Comparison of ENCODE assay signal across 9 cellular contexts in genomic region chr15:74783072-74783807, GRCh38. TPM values are rescaled to one million over a fixed set of nuclear protein-coding genes. Genes with fewer than 3 reads are reported as not detected.
DNase-seq lines count a peak whose midpoint lies in the region; ATAC-seq and TF ChIP-seq lines count a peak whose summit lies in the region.
"Had no signal": no experiment of that assay in that cellular context is flagged by ENCODE, and none has a peak within 500 bp of the region (broad histone marks: within the 10 kb centered on the region; RNA-seq: fewer than 3 reads in every experiment).

No MANE protein-coding gene starts in this region.

- peak; percentile 15 for ATAC-seq in mucosa of descending colon

- H3K4me1 Mint-ChIP-seq in activated naive CD4-positive, alpha-beta T cell treated with anti-CD3 and anti-CD28 coated beads, Interleukin-2, amount 10 ng/mL, durations not matched to agents 7 days and 5 days: peaks cover 62% of the 10 kb centered on the region

- peak; percentile 67 for DNase-seq in activated naive CD4-positive, alpha-beta T cell treated with anti-CD3 and anti-CD28 coated beads, Interleukin-2, amount 10 ng/mL, durations not matched to agents 7 days and 5 days
- no peak for DNase-seq in activated naive CD4-positive, alpha-beta T cell (lab: John Stamatoyannopoulos, UW)
- peak; percentile 48 for DNase-seq in RWPE1 (ENCODE audit: low spot score)
- peak; percentile 45 for DNase-seq in dermis blood vessel endothelial cell
- peak; percentile 45 to 76 (median 61) for DNase-seq in mucosa of descending colon
- DNase-seq in DMS79 treated with DMSO at 0.1 percent for 48 hours (lab: John Stamatoyannopoulos, UW): no peak
- no peak for DNase-seq in NCI-H1436 (lab: John Stamatoyannopoulos, UW)
- DNase-seq in NCI-H2029 treated with DMSO at 0.1 percent for 48 hours (lab: John Stamatoyannopoulos, UW): no peak

- H3K36me3 Mint-ChIP-seq in activated naive CD4-positive, alpha-beta T cell treated with anti-CD3 and anti-CD28 coated beads, Interleukin-2, amount 10 ng/mL, durations not matched to agents 7 days and 5 days: peaks cover 40% of the 10 kb centered on the region

- peaks cover 63% of the 10 kb centered on the region for H3K4me1 ChIP-seq in mucosa of descending colon (ENCODE audit: low read depth)

- CTCF ChIA-PET in activated naive CD4-positive, alpha-beta T cell treated with anti-CD3 and anti-CD28 coated beads, Interleukin-2, amount 10 ng/mL, durations not matched to agents 7 days and 5 days (lab: Charles Lee): interaction anchor here (1.3 to 23.0 kb wide), 5 partner anchors 10 to 119 kb away, joined by 3 to 880 read pairs (median 4); no protein-coding TSS in a partner anchor
- CTCF ChIA-PET in RWPE1 (lab: Yijun Ruan, JAX): interaction anchor here (0.9 to 1.6 kb wide), 4 partner anchors 14 to 167 kb away, joined by 3 to 4 read pairs (median 3); no protein-coding TSS in a partner anchor

- H3K36me3 ChIP-seq in mucosa of descending colon (ENCODE audit: low read depth): no peaks in the 10 kb centered on the region

- no peak for TF ChIP-seq CTCF in RWPE1 (conservative IDR thresholded peaks at IDR 0.05; ENCODE audit: low read depth)
- no peak for TF ChIP-seq CTCF in mucosa of descending colon (IDR thresholded peaks at IDR 0.05)

- H3K9me3 Mint-ChIP-seq in activated naive CD4-positive, alpha-beta T cell treated with anti-CD3 and anti-CD28 coated beads, Interleukin-2, amount 10 ng/mL, durations not matched to agents 7 days and 5 days: no peaks in the 10 kb centered on the region

- H3K27me3 Mint-ChIP-seq in activated naive CD4-positive, alpha-beta T cell treated with anti-CD3 and anti-CD28 coated beads, Interleukin-2, amount 10 ng/mL, durations not matched to agents 7 days and 5 days: no peaks in the 10 kb centered on the region

- no peaks in the 10 kb centered on the region for H3K9me3 ChIP-seq in mucosa of descending colon

- H3K27ac ChIP-seq in RWPE1: peak overlapping the region; percentile 83

- intact Hi-C loops in mucosa of descending colon (cut with DNase I, micrococcal nuclease): no loop called here

- H3K4me3 Mint-ChIP-seq in activated naive CD4-positive, alpha-beta T cell treated with anti-CD3 and anti-CD28 coated beads, Interleukin-2, amount 10 ng/mL, durations not matched to agents 7 days and 5 days: peak overlapping the region; percentile 91

- POLR2A ChIA-PET in RWPE1 (lab: Yijun Ruan, JAX; ENCODE audit: low non-redundant PET): interaction anchor here (0.5 kb wide), 1 partner anchor 13 kb away, joined by 4 read pairs; no protein-coding TSS in a partner anchor

- peak overlapping the region; percentile 77 for H3K4me3 ChIP-seq in mucosa of descending colon

- H3K27ac Mint-ChIP-seq in activated naive CD4-positive, alpha-beta T cell treated with anti-CD3 and anti-CD28 coated beads, Interleukin-2, amount 10 ng/mL, durations not matched to agents 7 days and 5 days: peak overlapping the region; percentile 99

RNA-seq across cellular contexts. Expression of gene CSK, which starts 1.4 kb away (rescaled TPM):
- total RNA-seq in dermis blood vessel endothelial cell (31.5 and 87.8 TPM in 2 replicates), mucosa of descending colon (100 to 1,000 TPM in 1 of 3 donors, 10 to 100 TPM in 2; 66.2 to 103 (median 90.5) TPM)

RNA-seq across cellular contexts. Expression of gene LMAN1L, which starts 29.4 kb away (rescaled TPM):
- total RNA-seq in dermis blood vessel endothelial cell (not detected in 2 replicates), mucosa of descending colon (under 1 TPM; 0.32 to 0.60 (median 0.55) TPM)
- total RNA-seq: pulmonary artery endothelial cell had no signal

RNA-seq across cellular contexts. Expression of gene CYP1A2, which starts 34.6 kb away (rescaled TPM):
- total RNA-seq in dermis blood vessel endothelial cell (not detected in 2 replicates), mucosa of descending colon (not detected)
- total RNA-seq: pulmonary artery endothelial cell had no signal

RNA-seq across cellular contexts. Expression of gene CPLX3, which starts 43.2 kb away (rescaled TPM):
- total RNA-seq in dermis blood vessel endothelial cell (not detected in 2 replicates), mucosa of descending colon (under 1 TPM in 2 of 3 donors, not detected in 1; 0.16 to 0.19 TPM)
- total RNA-seq: pulmonary artery endothelial cell had no signal

RNA-seq across cellular contexts. Expression of gene CYP1A1, which starts 57.9 kb away (rescaled TPM):
- total RNA-seq in dermis blood vessel endothelial cell (37.6 and 89.4 TPM in 2 replicates), mucosa of descending colon (under 1 TPM in 2 of 3 donors, not detected in 1; 0.13 to 0.27 TPM)

Comparison
In these comparisons a context has a peak if more than half of its experiments do, and no peak if none do; other contexts are left out.
1. DNase-seq: peak in activated naive CD4-positive, alpha-beta T cell treated with anti-CD3 and anti-CD28 coated beads, Interleukin-2, amount 10 ng/mL, durations not matched to agents 7 days and 5 days (single experiment), RWPE1 (single experiment), dermis blood vessel endothelial cell (single experiment) and mucosa of descending colon (3 of 3); none in activated naive CD4-positive, alpha-beta T cell (0 of 4), DMS79 treated with DMSO at 0.1 percent for 48 hours (single experiment), NCI-H1436 (single experiment) and NCI-H2029 treated with DMSO at 0.1 percent for 48 hours (single experiment).